23 cellular contexts compared by ENCODE assay signal in genomic region chr18:11159844-11160243, GRCh38. TPM values are rescaled to one million over a fixed set of nuclear protein-coding genes. Genes with fewer than 3 reads are reported as not detected.
DNase-seq lines count a peak whose midpoint lies in the region; ATAC-seq, FAIRE-seq and TF ChIP-seq lines count a peak whose summit lies in the region.
"Had no signal": no experiment of that assay in that cellular context is flagged by ENCODE, and none has a peak within 500 bp of the region (broad histone marks: within the 10 kb centered on the region; RNA-seq: fewer than 3 reads in every experiment).

No MANE protein-coding gene starts in this region.

- H4K20me1 ChIP-seq in astrocyte (ENCODE audit: insufficient read depth, low read length), result no peaks in the 10 kb centered on the region

- no peaks in the 10 kb centered on the region for H3K36me3 ChIP-seq in astrocyte (ENCODE audit: insufficient read depth, low read length)
- H3K36me3 ChIP-seq: BE2C had no signal

- no peak overlapping the region for H2AFZ ChIP-seq in astrocyte (ENCODE audit: low read depth, low read length)
- H2AFZ ChIP-seq: GM23338 had no signal

- peak; percentile 31 for FAIRE-seq in GM12891 (lab: Jason Lieb, UNC)
- no peak for FAIRE-seq in astrocyte (lab: Jason Lieb, UNC)
- FAIRE-seq in H54 (lab: Jason Lieb, UNC), result no peak
- FAIRE-seq: A204.1, D721Med, GM12892, GM18507, HepG2 had no signal

- no peak overlapping the region for H3K9ac ChIP-seq in astrocyte (ENCODE audit: low read length)

- H3K4me1 Mint-ChIP-seq in astrocyte (ENCODE audit: low read depth, unreplicated experiment), result peaks cover 6% of the 10 kb centered on the region
- H3K4me1 Mint-ChIP-seq: IgD-negative memory B cell had no signal

- H3K36me3 Mint-ChIP-seq in astrocyte (ENCODE audit: low read depth, unreplicated experiment), result no peaks in the 10 kb centered on the region

- H3K9me3 Mint-ChIP-seq in astrocyte (ENCODE audit: unreplicated experiment), result peaks cover 2% of the 10 kb centered on the region
- H3K9me3 Mint-ChIP-seq: CD4-positive, alpha-beta T cell; GM23338; HFFc6 had no signal

- H3K9me3 ChIP-seq in astrocyte (ENCODE audit: insufficient read depth, low read depth, low read length), result no peaks in the 10 kb centered on the region
- H3K9me3 ChIP-seq: BE2C, Caco-2 had no signal

- no peak for TF ChIP-seq CTCF in astrocyte (IDR thresholded peaks at IDR 0.05; ENCODE audit: insufficient read depth, low read depth, low read length)

- H3K27me3 Mint-ChIP-seq in astrocyte (ENCODE audit: low read depth, unreplicated experiment), result peaks cover 14% of the 10 kb centered on the region
- H3K27me3 Mint-ChIP-seq: IgD-negative memory B cell had no signal

- H3K27ac ChIP-seq in astrocyte (ENCODE audit: low read depth, low read length), result no peak overlapping the region

- H3K4me3 ChIP-seq in astrocyte (ENCODE audit: insufficient read depth, low read depth, low read length), result no peak overlapping the region
- H3K4me3 ChIP-seq: GM23338 had no signal

- H3K27me3 ChIP-seq in astrocyte (ENCODE audit: insufficient read depth, low read length), result peaks cover 3% of the 10 kb centered on the region
- H3K27me3 ChIP-seq: BE2C had no signal

- no peak for TF ChIP-seq POLR2A in GM12891 (IDR thresholded peaks at IDR 0.05; ENCODE audit: low read depth, low read length)
- no peak for TF ChIP-seq POLR2A in H54 (IDR thresholded peaks at IDR 0.05; ENCODE audit: low read depth, low read length)

- no peak overlapping the region for H3K4me3 Mint-ChIP-seq in astrocyte (ENCODE audit: unreplicated experiment)
- H3K4me3 Mint-ChIP-seq: CD4-positive, alpha-beta T cell; GM23338; HFFc6; IgD-negative memory B cell had no signal

- ATAC-seq in HG02610 (IDR thresholded peaks at IDR 0.05; ENCODE audit: unreplicated experiment), result peak; percentile 55
- ATAC-seq: GM23338, HCT116, HepG2 had no signal

- DNase-seq in GM12891 (ENCODE audit: insufficient read length, low spot score) (no peak), astrocyte (ENCODE audit: low read depth) (no peak), H54 (ENCODE audit: insufficient read length, low spot score) (no peak), RPMI8226 (no peak), NCI-H2107 (lab: John Stamatoyannopoulos, UW) (no peak)
- DNase-seq: ACHN; BE2C; C1 segment of cervical spinal cord; Caco-2; CD4-positive, alpha-beta T cell; GF-D8; H7; HFFc6; KBM-7 had no signal

- H3K79me2 ChIP-seq in astrocyte (ENCODE audit: insufficient read depth, low read length), result no peaks in the 10 kb centered on the region

- H3K4me1 ChIP-seq in astrocyte (ENCODE audit: insufficient read depth, low read length), result no peaks in the 10 kb centered on the region
- H3K4me1 ChIP-seq: BE2C, Caco-2 had no signal

- no peak overlapping the region for H3K4me2 ChIP-seq in astrocyte (ENCODE audit: low read length)
- H3K4me2 ChIP-seq: GM23338 had no signal

- H3K27ac Mint-ChIP-seq in astrocyte (ENCODE audit: unreplicated experiment), result peak overlapping the region; percentile 26
- H3K27ac Mint-ChIP-seq: CD4-positive, alpha-beta T cell; GM23338; HFFc6; IgD-negative memory B cell had no signal

TF ChIP-seq in GM12891, 5 proteins besides CTCF, POLR2A, EP300 and RAD21:
- TF ChIP-seq POLR2AphosphoS5 (IDR thresholded peaks at IDR 0.05; ENCODE audit: low read depth, low read length), result no peak
- no peak for TF ChIP-seq PAX5 (IDR thresholded peaks at IDR 0.05; ENCODE audit: insufficient read depth, low read length, severe bottlenecking)
- no peak for TF ChIP-seq SPI1 (IDR thresholded peaks at IDR 0.05; ENCODE audit: low read depth, low read length)
- no peak for TF ChIP-seq TAF1 (IDR thresholded peaks at IDR 0.05; ENCODE audit: low read depth, low read length)
- no peak for TF ChIP-seq POU2F2 (IDR thresholded peaks at IDR 0.05; ENCODE audit: low read depth, low read length)

RNA-seq across cellular contexts. Expression of gene PIEZO2, which starts 10.5 kb away (rescaled TPM):
- 35.8 TPM for polyA plus RNA-seq in GM12891 (2012; ENCODE audit: low read depth, missing spikeins)
- 5.3 and 11.8 TPM in 2 replicates for total RNA-seq in astrocyte
- total RNA-seq: CD4-positive, alpha-beta T cell; HFFc6 had no signal
- polyA plus RNA-seq: IgD-negative memory B cell had no signal
